Comparison of ENCODE assay signal across 8 cellular contexts in the genomic region with DNA sequence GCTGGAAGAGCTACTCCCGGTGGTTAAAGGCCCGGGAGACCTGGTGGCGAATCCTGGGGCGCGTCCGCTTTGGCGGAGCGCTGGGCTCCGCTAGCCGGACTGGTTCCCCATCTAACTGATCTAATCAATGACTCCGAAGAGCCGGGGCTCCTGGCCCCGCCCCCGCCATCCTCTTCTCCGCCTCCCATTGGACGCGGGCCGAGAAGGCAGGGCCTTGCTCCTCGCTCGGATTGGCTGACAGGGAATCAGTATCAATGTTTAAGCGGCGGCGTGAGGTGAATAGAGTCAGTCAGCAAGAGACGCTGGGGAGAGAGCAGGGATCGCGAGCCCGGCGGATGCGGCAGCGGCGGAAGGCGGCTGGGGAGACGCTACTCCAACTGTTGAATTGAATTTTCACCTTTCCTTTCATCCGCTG. TPM values are rescaled to one million over a fixed set of nuclear protein-coding genes. Genes with fewer than 3 reads are reported as not detected.
A peak's percentile ranks its signal among the peaks of the same experiment; 100 is the strongest.
DNase-seq lines count a peak whose midpoint lies in the region; ATAC-seq and TF ChIP-seq lines count a peak whose summit lies in the region.

No MANE protein-coding gene starts in this region.

- DNase-seq in GM03348 (ENCODE audit: low spot score), result peak; percentile 92
- peak; percentile 11 for DNase-seq in KG1 (lab: John Stamatoyannopoulos, UW)
- DNase-seq in activated CD8-positive, alpha-beta T cell treated with anti-CD3 and anti-CD28 coated beads for 36 hours, result peak; percentile 27
- no peak for DNase-seq in esophagus squamous epithelium (lab: John Stamatoyannopoulos, UW)
- peak; percentile 99 for DNase-seq in midbrain (lab: John Stamatoyannopoulos, UW)
- DNase-seq in superior temporal gyrus (ENCODE audit: extremely low spot score), result peak; percentile 99
- DNase-seq in UCSD-AML1 (lab: John Stamatoyannopoulos, UW; ENCODE audit: unreplicated experiment), result no peak

- H3K4me3 Mint-ChIP-seq in activated CD8-positive, alpha-beta T cell treated with anti-CD3 and anti-CD28 coated beads for 36 hours, result peak overlapping the region; percentile 25

- H3K27ac ChIP-seq in esophagus squamous epithelium, result peak overlapping the region in 1 of 4 donors; percentile 21

- peaks cover 0 to 85% (median 16%) of the 10 kb centered on the region in 4 donors for H3K27me3 ChIP-seq in esophagus squamous epithelium

- TF ChIP-seq CTCF in activated CD8-positive, alpha-beta T cell treated with anti-CD3 and anti-CD28 coated beads for 36 hours (IDR thresholded peaks at IDR 0.05), result no peak
- no peak for TF ChIP-seq CTCF in esophagus squamous epithelium (IDR thresholded peaks at IDR 0.05)

- peak overlapping the region; percentile 20 to 70 (median 47) for H3K4me3 ChIP-seq in esophagus squamous epithelium

- intact Hi-C loops in activated CD8-positive, alpha-beta T cell treated with anti-CD3 and anti-CD28 coated beads for 36 hours (cut with micrococcal nuclease), result loop anchor here (10.0 kb wide), 1 partner anchor 975 kb away; no protein-coding TSS in a partner anchor
- intact Hi-C loops in esophagus squamous epithelium (cut with DNase I), result no loop called here

- H3K27me3 Mint-ChIP-seq in activated CD8-positive, alpha-beta T cell treated with anti-CD3 and anti-CD28 coated beads for 36 hours, result peaks cover 68% of the 10 kb centered on the region

- H3K4me1 ChIP-seq in esophagus squamous epithelium, result peaks cover 4 to 51% (median 22%) of the 10 kb centered on the region in 3 donors

- peaks cover 36% of the 10 kb centered on the region for H3K4me1 Mint-ChIP-seq in activated CD8-positive, alpha-beta T cell treated with anti-CD3 and anti-CD28 coated beads for 36 hours (ENCODE audit: low read depth)

- peaks cover 0 to 16% (median 13%) of the 10 kb centered on the region in 3 donors for H3K9me3 ChIP-seq in esophagus squamous epithelium

- H3K36me3 ChIP-seq in esophagus squamous epithelium, result no peaks in the 10 kb centered on the region

- POLR2A ChIA-PET in activated CD8-positive, alpha-beta T cell treated with anti-CD3 and anti-CD28 coated beads for 36 hours (lab: Charles Lee), result no interaction called here

- peak in 2 of 4 donors; percentile 49 to 72 for TF ChIP-seq POLR2A in esophagus squamous epithelium (IDR thresholded peaks at IDR 0.05)

- peaks cover 5% of the 10 kb centered on the region for H3K36me3 Mint-ChIP-seq in activated CD8-positive, alpha-beta T cell treated with anti-CD3 and anti-CD28 coated beads for 36 hours (ENCODE audit: low read depth)

- no peak overlapping the region for H3K27ac Mint-ChIP-seq in activated CD8-positive, alpha-beta T cell treated with anti-CD3 and anti-CD28 coated beads for 36 hours

- CTCF ChIA-PET in activated CD8-positive, alpha-beta T cell treated with anti-CD3 and anti-CD28 coated beads for 36 hours (lab: Charles Lee), result no interaction called here

- WGBS in esophagus squamous epithelium, 2 donors, result 15% methylated on average over 12 of the region's 34 CpGs; no CpG with 5 or more reads in 1 of the 2 donors

- peak; percentile 63 for ATAC-seq in activated CD8-positive, alpha-beta T cell treated with anti-CD3 and anti-CD28 coated beads for 36 hours
- no peak for ATAC-seq in HG03097 (IDR thresholded peaks at IDR 0.05; ENCODE audit: low FRiP score, unreplicated experiment)

- peaks cover 11% of the 10 kb centered on the region for H3K9me3 Mint-ChIP-seq in activated CD8-positive, alpha-beta T cell treated with anti-CD3 and anti-CD28 coated beads for 36 hours

RNA-seq across cellular contexts. Expression of gene PCDH17, which starts 1.7 kb away (rescaled TPM):
- not detected for total RNA-seq in activated CD8-positive, alpha-beta T cell treated with anti-CD3 and anti-CD28 coated beads for 36 hours
- 1 to 10 TPM in 3 of 4 donors, under 1 TPM in 1; 0.83 to 3.8 (median 1.7) TPM for total RNA-seq in esophagus squamous epithelium

Comparison
In these comparisons a context has a peak if more than half of its experiments do, and no peak if none do; other contexts are left out.
1. DNase-seq: peak in GM03348 (single experiment), KG1 (single experiment), activated CD8-positive, alpha-beta T cell treated with anti-CD3 and anti-CD28 coated beads for 36 hours (single experiment), midbrain (single experiment) and superior temporal gyrus (single experiment); none in esophagus squamous epithelium (single experiment) and UCSD-AML1 (single experiment).